ENCODE assay signal across 8 cellular contexts in the genomic region with DNA sequence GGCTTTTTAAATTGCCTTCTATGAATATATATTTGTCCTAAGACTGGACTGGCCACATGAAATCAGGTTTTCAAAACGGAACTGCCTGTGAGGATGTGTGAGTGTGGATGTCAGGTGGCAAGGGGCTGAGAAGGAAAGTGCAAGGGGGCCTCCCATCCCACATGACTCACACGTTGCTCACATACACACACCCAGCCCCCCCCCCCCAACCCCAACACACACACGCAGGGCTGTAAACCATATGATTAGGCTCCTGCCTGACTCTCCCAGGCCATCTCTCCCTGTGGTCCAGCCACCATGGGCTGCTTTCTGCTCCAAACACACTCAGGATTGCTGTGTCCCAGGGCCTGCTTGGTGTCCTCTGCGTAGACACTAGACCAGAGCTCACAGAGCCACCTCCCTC. TPM values are rescaled to one million over a fixed set of nuclear protein-coding genes. Genes with fewer than 3 reads are reported as not detected.
DNase-seq lines count a peak whose midpoint lies in the region; ATAC-seq, FAIRE-seq and TF ChIP-seq lines count a peak whose summit lies in the region.

No MANE protein-coding gene starts in this region.

- POLR2A ChIA-PET in activated CD4-positive, alpha-beta memory T cell treated with anti-CD3 and anti-CD28 coated beads, Interleukin-2, amount 10 ng/mL, durations not matched to agents 7 days and 5 days (lab: Charles Lee), result interaction anchor here (1.0 to 1.4 kb wide), 3 partner anchors 13 to 35 kb away, joined by 3 to 4 read pairs (median 3); a partner anchor contains a TSS

- H3K36me3 ChIP-seq in gastroesophageal sphincter, result no peaks in the 10 kb centered on the region

- peak overlapping the region in 2 of 4 donors; percentile 19 to 59 for H3K27ac ChIP-seq in gastroesophageal sphincter

- no peak overlapping the region for H3K4me3 Mint-ChIP-seq in activated CD4-positive, alpha-beta memory T cell treated with anti-CD3 and anti-CD28 coated beads, Interleukin-2, amount 10 ng/mL, durations not matched to agents 7 days and 5 days

- TF ChIP-seq EP300 in gastroesophageal sphincter (IDR thresholded peaks at IDR 0.05), result no peak

- no peak overlapping the region for H3K4me3 ChIP-seq in gastroesophageal sphincter

- H3K27me3 Mint-ChIP-seq in activated CD4-positive, alpha-beta memory T cell treated with anti-CD3 and anti-CD28 coated beads, Interleukin-2, amount 10 ng/mL, durations not matched to agents 7 days and 5 days, result no peaks in the 10 kb centered on the region

- H3K27ac Mint-ChIP-seq in activated CD4-positive, alpha-beta memory T cell treated with anti-CD3 and anti-CD28 coated beads, Interleukin-2, amount 10 ng/mL, durations not matched to agents 7 days and 5 days, result peak overlapping the region; percentile 36

- H3K9me3 Mint-ChIP-seq in activated CD4-positive, alpha-beta memory T cell treated with anti-CD3 and anti-CD28 coated beads, Interleukin-2, amount 10 ng/mL, durations not matched to agents 7 days and 5 days, result no peaks in the 10 kb centered on the region

- no peak for FAIRE-seq in HTR-8/SVneo (lab: Jason Lieb, UNC)

- peak; percentile 37 for ATAC-seq in gastroesophageal sphincter
- ATAC-seq in GM21619 (IDR thresholded peaks at IDR 0.05; ENCODE audit: unreplicated experiment), result no peak
- no peak for ATAC-seq in GM18519 (IDR thresholded peaks at IDR 0.05; ENCODE audit: low FRiP score, unreplicated experiment)

- TF ChIP-seq POLR2A in gastroesophageal sphincter (IDR thresholded peaks at IDR 0.05), result no peak

- peaks cover 13% of the 10 kb centered on the region for H3K4me1 Mint-ChIP-seq in activated CD4-positive, alpha-beta memory T cell treated with anti-CD3 and anti-CD28 coated beads, Interleukin-2, amount 10 ng/mL, durations not matched to agents 7 days and 5 days

- CTCF ChIA-PET in activated CD4-positive, alpha-beta memory T cell treated with anti-CD3 and anti-CD28 coated beads, Interleukin-2, amount 10 ng/mL, durations not matched to agents 7 days and 5 days (lab: Charles Lee), result interaction anchor here (0.7 to 2.3 kb wide), 2 partner anchors 53 to 130 kb away, joined by 3 to 6 read pairs; no protein-coding TSS in a partner anchor

- TF ChIP-seq CTCF in gastroesophageal sphincter (IDR thresholded peaks at IDR 0.05), result no peak

- DNase-seq in GM04503 (ENCODE audit: low read depth), result peak; percentile 25
- peak; percentile 58 for DNase-seq in HTR-8/SVneo (ENCODE audit: insufficient read length, low spot score)
- peak; percentile 20 for DNase-seq in activated CD4-positive, alpha-beta memory T cell treated with anti-CD3 and anti-CD28 coated beads, Interleukin-2, amount 10 ng/mL, durations not matched to agents 7 days and 5 days
- peak; percentile 42 for DNase-seq in stimulated activated CD4-positive, alpha-beta T cell treated with anti-CD3 and anti-CD28 coated beads, Interleukin-4, amount 100 ng/mL, for 1 hour
- DNase-seq in NCI-H446 (lab: John Stamatoyannopoulos, UW), result no peak

- H3K4me1 ChIP-seq in gastroesophageal sphincter, result peaks cover 0 to 28% (median 8%) of the 10 kb centered on the region in 3 donors

- WGBS in gastroesophageal sphincter (ENCODE audit: low coverage in 1 of 2), 2 donors, result 100% methylated on average over 1 of the region's 4 CpGs; no CpG with 5 or more reads in 1 of the 2 donors

- H3K36me3 Mint-ChIP-seq in activated CD4-positive, alpha-beta memory T cell treated with anti-CD3 and anti-CD28 coated beads, Interleukin-2, amount 10 ng/mL, durations not matched to agents 7 days and 5 days (ENCODE audit: low read depth), result no peaks in the 10 kb centered on the region

- H3K27me3 ChIP-seq in gastroesophageal sphincter, result no peaks in the 10 kb centered on the region

- H3K9me3 ChIP-seq in gastroesophageal sphincter, result no peaks in the 10 kb centered on the region

RNA-seq across cellular contexts. Expression of a gene that starts 22.4 kb away (rescaled TPM):
- 10 to 100 TPM; 69.2 to 69.5 TPM for total RNA-seq in activated CD4-positive, alpha-beta memory T cell treated with anti-CD3 and anti-CD28 coated beads, Interleukin-2, amount 10 ng/mL, durations not matched to agents 7 days and 5 days
- 100 to 1,000 TPM; 118 to 150 (median 138) TPM for total RNA-seq in gastroesophageal sphincter

Comparison
In these comparisons a context has a peak if more than half of its experiments do, and no peak if none do; other contexts are left out.
1. DNase-seq: peak in GM04503 (single experiment), HTR-8/SVneo (single experiment), activated CD4-positive, alpha-beta memory T cell treated with anti-CD3 and anti-CD28 coated beads, Interleukin-2, amount 10 ng/mL, durations not matched to agents 7 days and 5 days (single experiment) and stimulated activated CD4-positive, alpha-beta T cell treated with anti-CD3 and anti-CD28 coated beads, Interleukin-4, amount 100 ng/mL, for 1 hour (single experiment); none in NCI-H446 (0 of 2).